ENCODE assay signal across 7 cellular contexts in the genomic region with DNA sequence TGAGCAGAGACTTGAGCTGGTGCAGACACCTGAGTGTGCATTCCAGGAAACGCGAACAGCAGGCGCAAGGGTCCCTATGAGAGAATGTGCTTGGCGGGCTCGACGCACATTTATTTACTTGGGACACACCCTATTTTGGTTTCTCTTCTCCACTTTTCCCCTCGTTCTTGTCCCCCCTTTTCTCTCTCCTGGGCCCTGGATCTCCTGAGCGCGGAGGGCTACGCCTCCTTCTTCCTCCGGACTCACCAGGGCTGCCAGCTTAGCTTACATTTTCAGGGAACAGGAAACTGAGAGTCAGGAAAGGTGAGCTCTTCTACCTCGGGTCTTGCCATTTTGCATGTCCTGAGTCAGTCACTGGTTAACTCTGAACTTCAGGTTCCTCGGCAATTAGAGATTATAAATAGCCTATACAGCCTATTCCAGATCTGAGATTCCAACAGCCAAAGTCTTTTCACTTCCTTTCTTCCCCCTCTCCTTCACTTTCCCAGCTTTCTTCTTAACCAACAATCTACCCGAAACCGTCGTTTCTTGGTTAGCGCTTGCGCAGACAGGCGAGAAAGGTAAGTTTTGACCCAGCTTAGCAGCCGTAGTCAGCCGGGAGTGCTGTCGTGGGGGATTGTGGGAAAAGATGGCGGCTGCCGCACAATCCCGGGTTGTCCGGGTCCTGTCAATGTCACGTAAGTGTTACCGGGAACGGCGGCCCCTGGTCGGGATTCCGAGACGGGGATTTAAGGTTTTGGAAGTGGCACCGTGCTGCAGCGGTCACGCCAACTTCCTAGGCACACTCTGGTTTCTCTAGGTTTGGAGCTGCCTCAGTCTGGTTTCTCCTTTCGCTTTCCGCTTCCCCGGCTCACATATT.
DNase-seq lines count a peak whose midpoint lies in the region; ATAC-seq and FAIRE-seq lines count a peak whose summit lies in the region.

A gene (minus strand): TSS at position 553 of the 859 bp plus-strand sequence. CDS start 10,855 bp downstream, outside the sequence.
A gene (plus strand): TSS at position 616 of the 859 bp plus-strand sequence. CDS start 13 bp downstream, at position 629.

- no peaks in the 10 kb centered on the region for H3K36me3 ChIP-seq in iPS-15b (ENCODE audit: control insufficient read depth, insufficient read depth, low read length)

- H3K4me3 ChIP-seq in iPS-15b (ENCODE audit: low read depth, low read length) (peak within 1 kb of the TSS; percentile 98), skeletal muscle cell (ENCODE audit: low read depth, low read length) (peak within 1 kb of the TSS; percentile 77)

- no peaks in the 10 kb centered on the region for H3K27me3 ChIP-seq in iPS-15b (ENCODE audit: control insufficient read depth, insufficient read depth, low read length)

- FAIRE-seq in GM18507 (lab: Jason Lieb, UNC), result peak; percentile 97

- DNase-seq in GM18507 (ENCODE audit: extremely low spot score, insufficient read length, low read depth) (peak; percentile 50), NCI-H2081 treated with DMSO at 0.1 percent for 48 hours (lab: John Stamatoyannopoulos, UW) (peak; percentile 43), UCSD-AML1 (lab: John Stamatoyannopoulos, UW; ENCODE audit: unreplicated experiment) (peak; percentile 76), brain pericyte (ENCODE audit: low read depth, low spot score) (peak; percentile 52), skeletal muscle cell (ENCODE audit: low read depth) (peak; percentile 45)

- H3K9me3 ChIP-seq in iPS-15b (ENCODE audit: control insufficient read depth, insufficient read depth, low read length), result no peaks in the 10 kb centered on the region

- peaks cover 12% of the 10 kb centered on the region for H3K4me1 ChIP-seq in iPS-15b (ENCODE audit: control insufficient read depth, insufficient read depth, low read length)

- peak; percentile 70 for ATAC-seq in HG02973 (IDR thresholded peaks at IDR 0.05; ENCODE audit: unreplicated experiment)

- H3K9ac ChIP-seq in iPS-15b (ENCODE audit: low read depth, low read length), result peak within 1 kb of the TSS; percentile 84

Comparison
In these comparisons a context has a peak if more than half of its experiments do, and no peak if none do; other contexts are left out.
1. Peak in every context shown above with its lines: DNase-seq, ATAC-seq and H3K4me3 ChIP-seq.